In genomic region chrX:49892552-49892951, GRCh38 we compare ENCODE assay signal across 17 cellular contexts. TPM values are rescaled to one million over a fixed set of nuclear protein-coding genes. Genes with fewer than 3 reads are reported as not detected.
DNase-seq lines count a peak whose midpoint lies in the region; ATAC-seq lines count a peak whose summit lies in the region.
"Had no signal": no experiment of that assay in that cellular context is flagged by ENCODE, and none has a peak within 500 bp of the region (broad histone marks: within the 10 kb centered on the region; RNA-seq: fewer than 3 reads in every experiment).

No MANE protein-coding gene starts in this region.

- no peaks in the 10 kb centered on the region for H3K79me2 ChIP-seq in mesendoderm (ENCODE audit: control insufficient read depth, insufficient read depth, low read length)

- no peak overlapping the region for H2BK120ac ChIP-seq in mesendoderm (ENCODE audit: low read depth, low read length)

- no peaks in the 10 kb centered on the region for H3K27me3 ChIP-seq in mesendoderm (ENCODE audit: insufficient read depth, low read length, poor library complexity)
- H3K27me3 ChIP-seq: SJSA1 had no signal

- WGBS in mesendoderm (ENCODE audit: extremely low coverage, insufficient coverage, low lambda C conversion rate) = no CpG with 5 or more reads among the region's 4 CpGs

- ATAC-seq in GM18867 (IDR thresholded peaks at IDR 0.05; ENCODE audit: unreplicated experiment) = no peak
- ATAC-seq: T-cell had no signal

- H3K4ac ChIP-seq in mesendoderm (ENCODE audit: low read depth, low read length) = no peak overlapping the region

- no peak overlapping the region for H3K23ac ChIP-seq in mesendoderm (ENCODE audit: low read length)

- no peak overlapping the region for H2BK15ac ChIP-seq in mesendoderm (replicated peaks; ENCODE audit: low read depth)

- no peak overlapping the region for H3K4me3 ChIP-seq in mesendoderm (ENCODE audit: low read length)
- H3K4me3 ChIP-seq: SJSA1 had no signal

- H3K4me2 ChIP-seq in mesendoderm (ENCODE audit: low read length) = no peak overlapping the region

- H3K27ac ChIP-seq in mesendoderm (ENCODE audit: low read depth, low read length) = no peak overlapping the region
- H3K27ac ChIP-seq: C4-2B, RWPE1, SJSA1 had no signal

- in situ Hi-C loops in KBM-7 (cut with MboI; ENCODE audit: low pct_unique_long_range_greater_than_20kb, low sequenced_read_pairs) = no loop called here

- no peaks in the 10 kb centered on the region for H3K79me1 ChIP-seq in mesendoderm (ENCODE audit: low read length)

- no peak overlapping the region for H2BK5ac ChIP-seq in mesendoderm (ENCODE audit: low read length)

- H3K56ac ChIP-seq in mesendoderm (ENCODE audit: low read length) = no peak overlapping the region

- no peak overlapping the region for H3K18ac ChIP-seq in mesendoderm (ENCODE audit: low read length)

- no peak overlapping the region for H4K8ac ChIP-seq in mesendoderm (ENCODE audit: low read depth, low read length)

- H3K9ac ChIP-seq in mesendoderm (ENCODE audit: low read length) = no peak overlapping the region

- no peak overlapping the region for H4K5ac ChIP-seq in mesendoderm (ENCODE audit: low read length)

- H3K36me3 ChIP-seq in mesendoderm (ENCODE audit: control insufficient read depth, insufficient read depth, low read length) = no peaks in the 10 kb centered on the region
- H3K36me3 ChIP-seq: SJSA1 had no signal

- no peaks in the 10 kb centered on the region for H3K4me1 ChIP-seq in mesendoderm (ENCODE audit: control insufficient read depth, low read depth, low read length)
- H3K4me1 ChIP-seq: SJSA1 had no signal

- H2AK5ac ChIP-seq in mesendoderm (ENCODE audit: low read length) = no peak overlapping the region

- DNase-seq in NOMO-1 treated with DMSO at 0.1 percent for 48 hours (lab: John Stamatoyannopoulos, UW; ENCODE audit: unreplicated experiment) = peak; percentile 11
- no peak for DNase-seq in NOMO-1 treated with dmso at 0.1 percent for 144 hours (lab: John Stamatoyannopoulos, UW; ENCODE audit: unreplicated experiment)
- DNase-seq in KBM-7 = peak; percentile 74
- peak; percentile 5 for DNase-seq in OCI-M1 (lab: John Stamatoyannopoulos, UW)
- peak; percentile 72 for DNase-seq in mesendoderm
- DNase-seq in RPMI8226 = no peak
- no peak for DNase-seq in AG08396 (ENCODE audit: low spot score)
- DNase-seq: NCI-H1048, NCI-H2081 treated with DMSO at 0.1 percent for 48 hours, NCI-H226, NCI-H524 treated with DMSO at 0.1 percent for 48 hours, T-cell, T1000 had no signal

RNA-seq across cellular contexts. Expression of gene USP27X, which starts 13.3 kb away (rescaled TPM):
- 4.1 TPM for polyA plus RNA-seq in mesendoderm (2013, experiment 1 of 2)
- 3.9 TPM for polyA plus RNA-seq in mesendoderm (2013, experiment 2 of 2)

RNA-seq across cellular contexts. Expression of gene CLCN5, which starts 29.8 kb away (rescaled TPM):
- 2.7 TPM for polyA plus RNA-seq in mesendoderm (2013, experiment 1 of 2)
- 2.7 TPM for polyA plus RNA-seq in mesendoderm (2013, experiment 2 of 2)

Comparison
In these comparisons a context has a peak if more than half of its experiments do, and no peak if none do; other contexts are left out.
1. DNase-seq: peak in NOMO-1 treated with DMSO at 0.1 percent for 48 hours (single experiment), KBM-7 (single experiment), OCI-M1 (single experiment) and mesendoderm (single experiment); none in NOMO-1 treated with dmso at 0.1 percent for 144 hours (single experiment), RPMI8226 (single experiment) and AG08396 (single experiment).